8 cellular contexts compared by ENCODE assay signal in the genomic region with DNA sequence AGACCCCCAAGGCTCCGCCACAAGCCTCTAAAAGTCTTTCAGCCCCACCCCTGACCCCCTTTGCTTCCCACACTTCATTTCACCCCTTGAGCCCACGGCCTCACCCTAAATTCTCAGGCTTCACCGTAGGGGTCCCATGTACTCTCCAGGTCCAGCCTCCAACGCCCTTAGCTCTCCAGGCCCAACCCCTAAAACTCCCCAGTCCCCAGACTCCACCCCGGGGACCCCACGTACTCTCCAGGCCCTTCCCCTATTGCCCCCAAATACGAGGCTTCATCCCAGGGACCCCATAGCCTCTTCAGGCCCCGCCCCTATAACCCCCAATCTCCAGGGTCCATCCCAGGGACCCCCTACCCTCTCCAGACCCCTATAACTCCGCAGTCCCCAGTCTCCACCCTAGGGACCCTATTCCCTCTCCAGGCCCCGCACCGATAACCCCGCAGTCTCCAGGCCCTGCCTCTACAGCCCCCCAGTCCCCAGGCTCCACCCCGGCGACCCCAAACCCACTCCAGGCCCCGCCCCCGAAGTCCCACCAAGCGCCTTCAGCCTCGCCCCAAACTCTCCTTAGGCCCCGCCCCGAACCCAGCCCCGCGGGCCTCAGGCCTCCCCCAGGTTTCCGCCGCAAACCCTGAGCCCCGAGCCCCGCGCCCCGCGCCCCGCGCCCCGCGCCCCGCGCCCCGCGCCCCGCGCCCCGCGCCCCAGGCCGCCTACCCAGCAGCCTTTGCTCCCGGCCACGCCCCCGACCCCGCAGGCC. TPM values are rescaled to one million over a fixed set of nuclear protein-coding genes. Genes with fewer than 3 reads are reported as not detected.
DNase-seq lines count a peak whose midpoint lies in the region; ATAC-seq, FAIRE-seq and TF ChIP-seq lines count a peak whose summit lies in the region.

No MANE protein-coding gene starts in this region.

- H2AFZ ChIP-seq in OCI-LY1 (ENCODE audit: low read length), result no peak overlapping the region
- 0 out of 2 replicates have a peak overlapping the region, but pooled peaks have one; percentile 82 for H2AFZ ChIP-seq in H1 (ENCODE audit: low read length)

- H3K9me3 ChIP-seq in OCI-LY1 (ENCODE audit: low read length), result no peaks in the 10 kb centered on the region
- no peaks in the 10 kb centered on the region for H3K9me3 ChIP-seq in H1 (ENCODE audit: insufficient read depth in 2 of 2, low read depth in 1 of 2, low read length in 1 of 2)
- H3K9me3 ChIP-seq in muscle layer of duodenum (ENCODE audit: control insufficient read depth in 1 of 2, low read length in 2 of 2), result no peaks in the 10 kb centered on the region

- H4K5ac ChIP-seq in H1 (ENCODE audit: insufficient read length, low read depth, low read length), result no peak overlapping the region

- H3K4me2 ChIP-seq in OCI-LY1 (ENCODE audit: low read length) (peak overlapping the region; percentile 64), H1 (ENCODE audit: insufficient read depth in 1 of 2, low read depth in 2 of 2, low read length in 2 of 2) (peak overlapping the region; percentile 66 to 70)

- POLR2A ChIA-PET in H1 (lab: Charles Lee; ENCODE audit: partially characterized antibody), result interaction anchor here (0.5 to 8.8 kb wide), 5 partner anchors 15 to 135 kb away, joined by 3 to 82 read pairs (median 13); a partner anchor contains a TSS

- H2BK5ac ChIP-seq in H1 (ENCODE audit: low read depth, low read length), result peak overlapping the region; percentile 83; the same call in 1 of the 2 replicates

- H3K4ac ChIP-seq in H1 (replicated peaks; ENCODE audit: insufficient read length, low read depth, low read length), result no peak overlapping the region

- peak overlapping the region; percentile 80 for H3K27ac ChIP-seq in OCI-LY1 (ENCODE audit: low read depth, low read length, poor library complexity, severe bottlenecking)
- H3K27ac ChIP-seq in H1 (ENCODE audit: low read depth, low read length), result peak overlapping the region; percentile 89
- H3K27ac ChIP-seq in muscle layer of duodenum (ENCODE audit: low read length), result peak overlapping the region; percentile 69

- H3K23me2 ChIP-seq in H1 (ENCODE audit: low read depth, low read length), result peaks cover 3% of the 10 kb centered on the region; the same call in 1 of the 2 replicates

- H3K27me3 ChIP-seq in OCI-LY1 (ENCODE audit: insufficient read depth, low read length) (no peaks in the 10 kb centered on the region), H1 (replicated peaks in 1 of 4; ENCODE audit: control insufficient read depth in 3 of 4, extremely low read depth in 1 of 4, insufficient read depth in 3 of 4, low read length in 3 of 4) (no peaks in the 10 kb centered on the region), muscle layer of duodenum (ENCODE audit: low read depth, low read length) (no peaks in the 10 kb centered on the region)

- H3F3A ChIP-seq in OCI-LY1 (ENCODE audit: insufficient read depth, low read length), result peaks cover 4% of the 10 kb centered on the region; the same call in 1 of the 2 replicates

- no peaks in the 10 kb centered on the region for H3K9me2 ChIP-seq in OCI-LY1 (ENCODE audit: low read depth, low read length)

- H4K20me1 ChIP-seq in OCI-LY1 (ENCODE audit: insufficient read depth, low read length) (no peaks in the 10 kb centered on the region), H1 (replicated peaks in 1 of 2; ENCODE audit: control insufficient read depth in 1 of 2, insufficient read depth in 2 of 2, low read length in 2 of 2) (peaks cover 0 to 13% of the 10 kb centered on the region in 2 experiments)

- peaks cover 7% of the 10 kb centered on the region for H3K79me1 ChIP-seq in H1 (ENCODE audit: low read depth, low read length)

- TF ChIP-seq RAD21 in H1 (IDR thresholded peaks at IDR 0.05 in 1 of 2, conservative IDR thresholded peaks at IDR 0.05 in 1 of 2; ENCODE audit: low read depth in 2 of 2, low read length in 2 of 2), result no peak

- no peak overlapping the region for H2AK5ac ChIP-seq in H1 (ENCODE audit: low read depth, low read length)

- H3K4me3 ChIP-seq in OCI-LY1 (ENCODE audit: low read depth, low read length, poor library complexity, severe bottlenecking) (peak overlapping the region; percentile 76), H1 (ENCODE audit: extremely low read depth in 1 of 4, insufficient read depth in 2 of 4, low read depth in 3 of 4, low read length in 4 of 4) (peak overlapping the region; percentile 75 to 91 (median 78)), muscle layer of duodenum (ENCODE audit: low read depth in 1 of 2, low read length in 2 of 2) (peak overlapping the region; percentile 70 to 90)

- peak overlapping the region; percentile 46 for H3K56ac ChIP-seq in H1 (replicated peaks; ENCODE audit: insufficient read length, low read depth, low read length)

- no peak overlapping the region for H4K91ac ChIP-seq in H1 (replicated peaks; ENCODE audit: insufficient read length, low read length)

- H3K4me1 ChIP-seq in OCI-LY1 (ENCODE audit: insufficient read depth, low read length, severe bottlenecking) (peaks cover 14% of the 10 kb centered on the region), H1 (replicated peaks in 1 of 4; ENCODE audit: control insufficient read depth in 3 of 4, insufficient read depth in 4 of 4, low read length in 3 of 4) (peaks cover 0 to 5% (median under 1%) of the 10 kb centered on the region in 4 experiments; a peak in 3 of 7 replicates), muscle layer of duodenum (ENCODE audit: control insufficient read depth in 1 of 2, insufficient read depth in 2 of 2, low read length in 2 of 2) (peaks cover 0 to 18% of the 10 kb centered on the region in 2 donors)

- peak overlapping the region; percentile 99; the same call in 1 of the 2 replicates for H4K8ac ChIP-seq in H1 (ENCODE audit: extremely low read depth, insufficient read depth, low read length)

- no peak for FAIRE-seq in H1 (lab: Jason Lieb, UNC)

- H2BK120ac ChIP-seq in H1 (replicated peaks; ENCODE audit: low read depth, low read length), result no peak overlapping the region

- H2BK12ac ChIP-seq in H1 (ENCODE audit: low read depth, low read length), result no peak overlapping the region

- no peak overlapping the region for H3K18ac ChIP-seq in H1 (ENCODE audit: extremely low read depth, low read length)

- peak; percentile 39 for ATAC-seq in GM21576 (IDR thresholded peaks at IDR 0.05; ENCODE audit: unreplicated experiment)

- H3K79me2 ChIP-seq in OCI-LY1 (ENCODE audit: insufficient read depth, low read length) (no peaks in the 10 kb centered on the region), H1 (ENCODE audit: control insufficient read depth in 1 of 2, insufficient read depth in 2 of 2, low read length in 2 of 2) (no peaks in the 10 kb centered on the region; a peak in 1 of 4 replicates)

- H3K23ac ChIP-seq in H1 (ENCODE audit: insufficient read length), result no peak overlapping the region

- WGBS in H1 (ENCODE audit: extremely low coverage in 1 of 2, insufficient coverage in 1 of 2, insufficient read length in 1 of 2, insufficient replicate concordance in 2 of 2, low coverage in 1 of 2, low lambda C conversion rate in 2 of 2, missing lambda C conversion rate in 1 of 2), 2 experiments, result 17% methylated on average over 9 of the region's 46 CpGs; no CpG with 5 or more reads in 1 of the 2 experiments

- no peak for TF ChIP-seq POLR2A in H1 (IDR thresholded peaks at IDR 0.05; ENCODE audit: control extremely low read depth in 1 of 2, low read depth in 2 of 2, low read length in 2 of 2)

- TF ChIP-seq CTCF in OCI-LY1 (IDR thresholded peaks at IDR 0.05; ENCODE audit: low read length) (no peak), H1 (IDR thresholded peaks at IDR 0.05; ENCODE audit: control extremely low read depth in 1 of 3, insufficient read depth in 1 of 3, low read depth in 1 of 3, low read length in 3 of 3) (no peak)

- no peak overlapping the region for H2BK20ac ChIP-seq in H1 (ENCODE audit: low read length)

- DNase-seq in ELR (ENCODE audit: low read depth) (peak; percentile 38), H1 (ENCODE audit: low read depth in 1 of 2, low spot score in 2 of 2) (no peak), middle frontal gyrus (ENCODE audit: extremely low spot score, low spot score) (no peak), NCI-H345 treated with DMSO at 0.1 percent for 48 hours (lab: John Stamatoyannopoulos, UW; ENCODE audit: unreplicated experiment) (no peak), OCI-M1 (lab: John Stamatoyannopoulos, UW) (no peak)

- peaks cover 22% of the 10 kb centered on the region for H3K36me3 ChIP-seq in OCI-LY1 (ENCODE audit: insufficient read depth, low read length)
- H3K36me3 ChIP-seq in H1 (ENCODE audit: control insufficient read depth in 2 of 4, insufficient read depth in 4 of 4, low read length in 3 of 4), result peaks cover 0 to 13% (median 5%) of the 10 kb centered on the region in 4 experiments; a peak in 3 of 8 replicates
- H3K36me3 ChIP-seq in muscle layer of duodenum (ENCODE audit: control insufficient read depth in 1 of 2, insufficient read depth in 2 of 2, low read length in 2 of 2), result peaks cover 5 to 29% of the 10 kb centered on the region in 2 donors

- H3K14ac ChIP-seq in H1 (ENCODE audit: insufficient read length), result no peak overlapping the region

- CTCF ChIA-PET in H1 (lab: Charles Lee; ENCODE audit: partially characterized antibody), result interaction anchor here (0.6 to 1.4 kb wide), 8 partner anchors 10 to 687 kb away, joined by 3 to 6 read pairs (median 3); no protein-coding TSS in a partner anchor

- H2BK15ac ChIP-seq in H1 (ENCODE audit: low read length), result no peak overlapping the region

- TF ChIP-seq EP300 in H1 (IDR thresholded peaks at IDR 0.05; ENCODE audit: borderline replicate concordance in 1 of 2, low read depth in 2 of 2, low read length in 2 of 2), result no peak

- H3K9ac ChIP-seq in OCI-LY1 (ENCODE audit: low read length) (peak overlapping the region; percentile 92), H1 (replicated peaks in 1 of 4; ENCODE audit: extremely low read depth in 1 of 4, low read depth in 3 of 4, low read length in 3 of 4) (peak overlapping the region; percentile 50 to 98 (median 90); a peak in 6 of 7 replicates)

RNA-seq across cellular contexts. Expression of a gene that starts 0.6 kb away (rescaled TPM):
- 51.0 and 55.9 TPM in 2 replicates for total RNA-seq in H1 (2021; fragmentation: NEBNext Ultra II Directional; extraction: Animal tissue kit (Norgen Biotek cat#: 25700))
- 67.2 and 134 TPM in 2 replicates for polyA plus RNA-seq in H1 (2011; rRNA removed)
- polyA plus RNA-seq in H1 (2011; cell fraction: cytosol; rRNA removed), result 48.2 TPM
- 64.8 TPM for polyA plus RNA-seq in H1 (2011; cell fraction: nucleus; rRNA removed)
- polyA plus RNA-seq in H1 (2012, experiment 1 of 2), result 29.8 to 51.8 TPM (median 46.8 TPM) in 4 replicates
- polyA plus RNA-seq in H1 (2012, experiment 2 of 2), result 56.1 TPM
- polyA plus RNA-seq in H1 (2013, experiment 1 of 2), result 21.0 TPM
- 20.8 TPM for polyA plus RNA-seq in H1 (2013, experiment 2 of 2)
- 22.8 and 26.1 TPM in 2 replicates for polyA minus RNA-seq in H1 (2011; rRNA and poly(A)+ RNA removed)
- 72.5 TPM for polyA minus RNA-seq in H1 (2011; cell fraction: cytosol; rRNA and poly(A)+ RNA removed)
- polyA minus RNA-seq in H1 (2011; cell fraction: nucleus; rRNA and poly(A)+ RNA removed), result 38.6 TPM

RNA-seq across cellular contexts. Expression of a gene that starts 0.9 kb away (rescaled TPM):
- not detected in 2 replicates for total RNA-seq in H1 (2021; fragmentation: NEBNext Ultra II Directional; extraction: Animal tissue kit (Norgen Biotek cat#: 25700))
- not detected in 2 replicates for polyA plus RNA-seq in H1 (2011; rRNA removed)
- not detected for polyA plus RNA-seq in H1 (2011; cell fraction: cytosol; rRNA removed)
- not detected for polyA plus RNA-seq in H1 (2011; cell fraction: nucleus; rRNA removed)
- polyA plus RNA-seq in H1 (2012, experiment 1 of 2), result not detected in 4 replicates
- not detected for polyA plus RNA-seq in H1 (2012, experiment 2 of 2)
- not detected for polyA plus RNA-seq in H1 (2013, experiment 1 of 2)
- polyA plus RNA-seq in H1 (2013, experiment 2 of 2), result not detected
- under 0.01 TPM in 1 of 2 replicates, not detected in the other for polyA minus RNA-seq in H1 (2011; rRNA and poly(A)+ RNA removed)
- polyA minus RNA-seq in H1 (2011; cell fraction: cytosol; rRNA and poly(A)+ RNA removed), result not detected
- not detected for polyA minus RNA-seq in H1 (2011; cell fraction: nucleus; rRNA and poly(A)+ RNA removed)

RNA-seq across cellular contexts. Expression of a gene that starts 20.6 kb away (rescaled TPM):
- total RNA-seq in H1 (2021; fragmentation: NEBNext Ultra II Directional; extraction: Animal tissue kit (Norgen Biotek cat#: 25700)), result 76.1 and 76.8 TPM in 2 replicates
- polyA plus RNA-seq in H1 (2011; rRNA removed), result 102 and 151 TPM in 2 replicates
- 65.9 TPM for polyA plus RNA-seq in H1 (2011; cell fraction: cytosol; rRNA removed)
- polyA plus RNA-seq in H1 (2011; cell fraction: nucleus; rRNA removed), result 119 TPM
- 45.6 to 106 TPM (median 70.3 TPM) in 4 replicates for polyA plus RNA-seq in H1 (2012, experiment 1 of 2)
- 76.6 TPM for polyA plus RNA-seq in H1 (2012, experiment 2 of 2)
- polyA plus RNA-seq in H1 (2013, experiment 1 of 2), result 118 TPM
- 105 TPM for polyA plus RNA-seq in H1 (2013, experiment 2 of 2)
- 24.5 and 26.8 TPM in 2 replicates for polyA minus RNA-seq in H1 (2011; rRNA and poly(A)+ RNA removed)
- 31.3 TPM for polyA minus RNA-seq in H1 (2011; cell fraction: cytosol; rRNA and poly(A)+ RNA removed)
- 24.6 TPM for polyA minus RNA-seq in H1 (2011; cell fraction: nucleus; rRNA and poly(A)+ RNA removed)

RNA-seq across cellular contexts. Expression of a gene that starts 24.7 kb away (rescaled TPM):
- total RNA-seq in H1 (2021; fragmentation: NEBNext Ultra II Directional; extraction: Animal tissue kit (Norgen Biotek cat#: 25700)), result 2.3 and 2.6 TPM in 2 replicates
- polyA plus RNA-seq in H1 (2011; rRNA removed), result 2.7 and 5.1 TPM in 2 replicates
- 3.4 TPM for polyA plus RNA-seq in H1 (2011; cell fraction: cytosol; rRNA removed)
- 10.4 TPM for polyA plus RNA-seq in H1 (2011; cell fraction: nucleus; rRNA removed)
- polyA plus RNA-seq in H1 (2012, experiment 1 of 2), result 1.2 to 2.3 TPM (median 1.8 TPM) in 4 replicates
- 1.5 TPM for polyA plus RNA-seq in H1 (2012, experiment 2 of 2)
- polyA plus RNA-seq in H1 (2013, experiment 1 of 2), result 3.0 TPM
- 2.4 TPM for polyA plus RNA-seq in H1 (2013, experiment 2 of 2)
- polyA minus RNA-seq in H1 (2011; rRNA and poly(A)+ RNA removed), result 0.32 and 0.68 TPM in 2 replicates
- 0.88 TPM for polyA minus RNA-seq in H1 (2011; cell fraction: cytosol; rRNA and poly(A)+ RNA removed)
- polyA minus RNA-seq in H1 (2011; cell fraction: nucleus; rRNA and poly(A)+ RNA removed), result 0.80 TPM

RNA-seq across cellular contexts. Expression of a gene that starts 33.0 kb away (rescaled TPM):
- 1.7 TPM in 2 replicates for total RNA-seq in H1 (2021; fragmentation: NEBNext Ultra II Directional; extraction: Animal tissue kit (Norgen Biotek cat#: 25700))
- 2.8 and 4.6 TPM in 2 replicates for polyA plus RNA-seq in H1 (2011; rRNA removed)
- 3.8 TPM for polyA plus RNA-seq in H1 (2011; cell fraction: cytosol; rRNA removed)
- polyA plus RNA-seq in H1 (2011; cell fraction: nucleus; rRNA removed), result 2.4 TPM
- polyA plus RNA-seq in H1 (2012, experiment 1 of 2), result 1.0 to 2.1 TPM (median 1.3 TPM) in 4 replicates
- 0.83 TPM for polyA plus RNA-seq in H1 (2012, experiment 2 of 2)
- polyA plus RNA-seq in H1 (2013, experiment 1 of 2), result 1.5 TPM
- 1.4 TPM for polyA plus RNA-seq in H1 (2013, experiment 2 of 2)
- not detected in 2 replicates for polyA minus RNA-seq in H1 (2011; rRNA and poly(A)+ RNA removed)
- 3.5 TPM for polyA minus RNA-seq in H1 (2011; cell fraction: cytosol; rRNA and poly(A)+ RNA removed)
- polyA minus RNA-seq in H1 (2011; cell fraction: nucleus; rRNA and poly(A)+ RNA removed), result 4.7 TPM
